ENCODE assay signal across 19 cellular contexts in genomic region chr3:183148056-183148455, GRCh38. TPM values are rescaled to one million over a fixed set of nuclear protein-coding genes. Genes with fewer than 3 reads are reported as not detected.
DNase-seq lines count a peak whose midpoint lies in the region; ATAC-seq and TF ChIP-seq lines count a peak whose summit lies in the region.
"Had no signal": no experiment of that assay in that cellular context is flagged by ENCODE, and none has a peak within 500 bp of the region (broad histone marks: within the 10 kb centered on the region; RNA-seq: fewer than 3 reads in every experiment).

No MANE protein-coding gene starts in this region.

- CTCF ChIA-PET in AG04450 (lab: Charles Lee), result interaction anchor here (0.6 kb wide), 1 partner anchor 31 kb away, joined by 6 read pairs; no protein-coding TSS in a partner anchor

- POLR2A ChIA-PET in AG04450 (lab: Yijun Ruan, JAX), result no interaction called here

- no peaks in the 10 kb centered on the region for H3K9me3 ChIP-seq in AG04450 (ENCODE audit: control insufficient read depth, insufficient read depth, low read length)
- H3K9me3 ChIP-seq: mucosa of descending colon, SJCRH30 had no signal

- no peak for ATAC-seq in HG02571 (IDR thresholded peaks at IDR 0.05; ENCODE audit: unreplicated experiment)
- ATAC-seq: mucosa of descending colon; stimulated activated naive CD8-positive, alpha-beta T cell treated with anti-CD3 and anti-CD28 coated beads, Interleukin-15, Interleukin-2, amounts not matched to agents 100 U/mL and 50 U/mL, for 24 hours had no signal

- peak; percentile 32 for DNase-seq in AG04450 (ENCODE audit: low read depth, low spot score)
- peak; percentile 75 for DNase-seq in HT1080 (ENCODE audit: low read depth)
- DNase-seq in astrocyte of the hippocampus (ENCODE audit: low read depth, low spot score), result peak; percentile 93
- peak; percentile 60 to 73 for DNase-seq in foreskin fibroblast
- no peak for DNase-seq in NCI-H1092 treated with DMSO at 0.1 percent for 48 hours (lab: John Stamatoyannopoulos, UW)
- DNase-seq in dermis blood vessel endothelial cell, result no peak
- no peak for DNase-seq in occipital lobe (lab: John Stamatoyannopoulos, UW)
- DNase-seq: CD4-positive, alpha-beta memory T cell; DMS53; GOT3; mucosa of descending colon; NCI-H1048; NCI-H748 treated with DMSO at 0.1 percent for 48 hours; SJCRH30; stimulated activated naive CD8-positive, alpha-beta T cell treated with anti-CD3 and anti-CD28 coated beads, Interleukin-15, Interleukin-2, amounts not matched to agents 100 U/mL and 50 U/mL, for 24 hours; T-helper 2 cell; trophoblast cell had no signal

- H3K27ac ChIP-seq in AG04450 (ENCODE audit: low read depth, low read length), result no peak overlapping the region
- H3K27ac ChIP-seq: PC-9, SJCRH30 had no signal

- no peak for TF ChIP-seq CTCF in AG04450 (IDR thresholded peaks at IDR 0.05; ENCODE audit: low read depth, low read length)
- no peak for TF ChIP-seq CTCF in foreskin fibroblast (IDR thresholded peaks at IDR 0.05; ENCODE audit: low read depth, low read length)

- H3K4me3 ChIP-seq in AG04450 (ENCODE audit: low read depth, low read length) (no peak overlapping the region), foreskin fibroblast (ENCODE audit: low read depth in 1 of 2, low read length in 2 of 2) (no peak overlapping the region)
- H3K4me3 ChIP-seq: mucosa of descending colon, PC-9, SJCRH30 had no signal

- peaks cover 17% of the 10 kb centered on the region for H3K27me3 ChIP-seq in AG04450 (ENCODE audit: control insufficient read depth, insufficient read depth, low read length)
- H3K27me3 ChIP-seq: SJCRH30 had no signal

RNA-seq across cellular contexts. Expression of gene LAMP3, which starts 14.5 kb away (rescaled TPM):
- polyA plus RNA-seq in AG04450 (2011; rRNA removed), result 0.02 and 0.05 TPM in 2 replicates
- not detected in 2 replicates for polyA minus RNA-seq in AG04450 (2011; rRNA and poly(A)+ RNA removed)
- total RNA-seq in HT1080 (2014; rRNA removed; shearing (Covaris generic)), result 0.13 and 0.77 TPM in 2 replicates
- 0.31 and 0.51 TPM in 2 replicates for polyA plus RNA-seq in HT1080 (2015; cell fraction: cytosol; rRNA removed)
- 0.49 and 1.3 TPM in 2 replicates for polyA plus RNA-seq in HT1080 (2015; cell fraction: nucleus; rRNA removed)
- total RNA-seq in dermis blood vessel endothelial cell (23.0 and 84.3 TPM in 2 replicates), occipital lobe (not detected)

RNA-seq across cellular contexts. Expression of gene MCCC1, which starts 48.8 kb away (rescaled TPM):
- polyA plus RNA-seq in AG04450 (2011; rRNA removed), result 17.8 and 19.0 TPM in 2 replicates
- polyA minus RNA-seq in AG04450 (2011; rRNA and poly(A)+ RNA removed), result 18.8 and 24.0 TPM in 2 replicates
- 20.3 and 21.7 TPM in 2 replicates for total RNA-seq in HT1080 (2014; rRNA removed; shearing (Covaris generic))
- 18.8 TPM in 2 replicates for polyA plus RNA-seq in HT1080 (2015; cell fraction: cytosol; rRNA removed)
- 23.8 and 35.0 TPM in 2 replicates for polyA plus RNA-seq in HT1080 (2015; cell fraction: nucleus; rRNA removed)
- total RNA-seq in dermis blood vessel endothelial cell, result 24.5 and 33.6 TPM in 2 replicates
- 37.1 TPM for total RNA-seq in occipital lobe

Comparison
In these comparisons a context has a peak if more than half of its experiments do, and no peak if none do; other contexts are left out.
1. DNase-seq: peak in AG04450 (single experiment), HT1080 (single experiment), astrocyte of the hippocampus (single experiment) and foreskin fibroblast (2 of 2); none in NCI-H1092 treated with DMSO at 0.1 percent for 48 hours (single experiment), dermis blood vessel endothelial cell (single experiment) and occipital lobe (single experiment).
2. RNA of gene LAMP3, which starts 14.5 kb away (total RNA-seq): 23.0 to 84.3 TPM in dermis blood vessel endothelial cell; 0.13 to 0.77 TPM in HT1080 and not detected in occipital lobe (single experiment); every median in the first group is over 10 times any median in the second.